In the genomic region with DNA sequence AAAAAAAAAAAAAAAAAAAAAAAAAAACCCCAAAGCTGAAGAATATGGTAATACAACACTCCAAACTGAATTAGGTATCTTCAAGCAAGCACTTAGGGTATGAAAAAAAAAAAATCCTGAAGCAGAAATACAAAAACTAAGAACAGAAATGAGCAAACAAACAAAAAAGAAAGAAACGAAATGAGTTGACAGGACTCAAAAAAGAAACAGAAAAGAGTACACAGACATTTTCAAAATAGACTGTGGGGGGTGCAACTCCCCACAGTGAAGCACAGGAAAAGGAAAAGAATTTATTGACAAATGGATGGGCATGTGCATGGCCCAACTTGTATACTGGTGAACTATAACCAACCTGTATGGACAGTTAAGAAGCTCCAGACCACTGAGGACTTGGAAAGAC, we compare ENCODE assay signal across 14 cellular contexts. TPM values are rescaled to one million over a fixed set of nuclear protein-coding genes. Genes with fewer than 3 reads are reported as not detected.
DNase-seq lines count a peak whose midpoint lies in the region; ATAC-seq, FAIRE-seq and TF ChIP-seq lines count a peak whose summit lies in the region.
"Had no signal": no experiment of that assay in that cellular context is flagged by ENCODE, and none has a peak within 500 bp of the region (broad histone marks: within the 10 kb centered on the region; RNA-seq: fewer than 3 reads in every experiment).

No MANE protein-coding gene starts in this region.

- 83% methylated on average over 1 of the region's 1 CpG for WGBS in smooth muscle cell (ENCODE audit: low lambda C conversion rate)

- no peaks in the 10 kb centered on the region for H3K27me3 Mint-ChIP-seq in activated naive CD8-positive, alpha-beta T cell treated with anti-CD3 and anti-CD28 coated beads, Interleukin-2, amount 10 ng/mL, durations not matched to agents 7 days and 5 days
- H3K27me3 Mint-ChIP-seq in MCF 10A (ENCODE audit: insufficient read depth, unreplicated experiment) = no peaks in the 10 kb centered on the region

- no peak overlapping the region for H3K4me2 ChIP-seq in smooth muscle cell
- H3K4me2 ChIP-seq: SK-N-SH had no signal

- peaks cover 59% of the 10 kb centered on the region for H3K36me3 Mint-ChIP-seq in activated naive CD8-positive, alpha-beta T cell treated with anti-CD3 and anti-CD28 coated beads, Interleukin-2, amount 10 ng/mL, durations not matched to agents 7 days and 5 days
- H3K36me3 Mint-ChIP-seq in MCF 10A (ENCODE audit: insufficient read depth, unreplicated experiment) = no peaks in the 10 kb centered on the region

- no peak overlapping the region for H3K27ac ChIP-seq in smooth muscle cell (ENCODE audit: low read depth)
- H3K27ac ChIP-seq: ascending aorta, right atrium auricular region had no signal

- H3K79me2 ChIP-seq in smooth muscle cell (ENCODE audit: low read depth) = no peaks in the 10 kb centered on the region

- no peak overlapping the region for H3K9ac ChIP-seq in smooth muscle cell (ENCODE audit: low read depth)
- H3K9ac ChIP-seq: SK-N-SH had no signal

- TF ChIP-seq CTCF in smooth muscle cell (IDR thresholded peaks at IDR 0.05; ENCODE audit: borderline replicate concordance, insufficient read depth, poor library complexity, severe bottlenecking) (no peak), MCF 10A (IDR thresholded peaks at IDR 0.05; ENCODE audit: unreplicated experiment) (no peak), D721Med (IDR thresholded peaks at IDR 0.05; ENCODE audit: insufficient read depth, missing control alignments) (no peak)

- no TSS peak for BruUV-seq in MCF 10A (replicated peaks; lab: Mats Ljungman, UMichigan)

- H2AFZ ChIP-seq in smooth muscle cell (ENCODE audit: low read depth) = no peak overlapping the region

- POLR2A ChIA-PET in activated naive CD8-positive, alpha-beta T cell treated with anti-CD3 and anti-CD28 coated beads, Interleukin-2, amount 10 ng/mL, durations not matched to agents 7 days and 5 days (lab: Charles Lee) = interaction anchor here (0.5 to 1.5 kb wide), 8 partner anchors 9 to 137 kb away, joined by 3 to 6 read pairs (median 3); a partner anchor contains a TSS
- POLR2A ChIA-PET in MCF 10A (lab: Yijun Ruan, JAX) = no interaction called here

- CTCF ChIA-PET in MCF 10A (lab: Yijun Ruan, JAX) = interaction anchor here (0.6 to 1.3 kb wide), 3 partner anchors 59 to 129 kb away, joined by 3 to 4 read pairs (median 3); no protein-coding TSS in a partner anchor

- H3K9me3 Mint-ChIP-seq in activated naive CD8-positive, alpha-beta T cell treated with anti-CD3 and anti-CD28 coated beads, Interleukin-2, amount 10 ng/mL, durations not matched to agents 7 days and 5 days = no peaks in the 10 kb centered on the region
- no peaks in the 10 kb centered on the region for H3K9me3 Mint-ChIP-seq in MCF 10A (ENCODE audit: unreplicated experiment)

- H4K20me1 ChIP-seq in smooth muscle cell (ENCODE audit: low read depth) = no peaks in the 10 kb centered on the region

- no peak for DNase-seq in activated naive CD8-positive, alpha-beta T cell treated with anti-CD3 and anti-CD28 coated beads, Interleukin-2, amount 10 ng/mL, durations not matched to agents 7 days and 5 days
- DNase-seq in NCI-H2107 treated with DMSO at 0.1 percent for 48 hours (lab: John Stamatoyannopoulos, UW; ENCODE audit: unreplicated experiment) (no peak), smooth muscle cell (lab: John Stamatoyannopoulos, UW; ENCODE audit: unreplicated experiment) (no peak), MCF 10A (ENCODE audit: unreplicated experiment) (no peak), D721Med (ENCODE audit: insufficient read length, low spot score) (no peak)
- DNase-seq: kidney, NCI-H1436 treated with DMSO at 0.1 percent for 48 hours, SK-N-SH had no signal

- no peaks in the 10 kb centered on the region for H3K36me3 ChIP-seq in smooth muscle cell (ENCODE audit: low read depth)
- H3K36me3 ChIP-seq: ascending aorta, right atrium auricular region had no signal

- peaks cover 5% of the 10 kb centered on the region for H3F3A ChIP-seq in smooth muscle cell (ENCODE audit: low read depth)

- no peak overlapping the region for H3K4me3 ChIP-seq in smooth muscle cell
- H3K4me3 ChIP-seq: ascending aorta, right atrium auricular region had no signal

- H3K27me3 ChIP-seq in smooth muscle cell (ENCODE audit: low read depth) = no peaks in the 10 kb centered on the region
- H3K27me3 ChIP-seq: ascending aorta, right atrium auricular region had no signal

- ATAC-seq in GM18517 (IDR thresholded peaks at IDR 0.05; ENCODE audit: unreplicated experiment) (peak; percentile 65), GM21619 (IDR thresholded peaks at IDR 0.05; ENCODE audit: unreplicated experiment) (peak; percentile 77), HG03378 (IDR thresholded peaks at IDR 0.05; ENCODE audit: unreplicated experiment) (peak; percentile 58)
- no peak for ATAC-seq in activated naive CD8-positive, alpha-beta T cell treated with anti-CD3 and anti-CD28 coated beads, Interleukin-2, amount 10 ng/mL, durations not matched to agents 7 days and 5 days (ENCODE audit: low read depth)

- peak overlapping the region; percentile 6 for H3K4me3 Mint-ChIP-seq in activated naive CD8-positive, alpha-beta T cell treated with anti-CD3 and anti-CD28 coated beads, Interleukin-2, amount 10 ng/mL, durations not matched to agents 7 days and 5 days
- no peak overlapping the region for H3K4me3 Mint-ChIP-seq in MCF 10A (ENCODE audit: unreplicated experiment)
- H3K4me3 Mint-ChIP-seq: CD14-positive monocyte had no signal

- H3K4me1 ChIP-seq in smooth muscle cell (ENCODE audit: low read depth) = peaks cover 10% of the 10 kb centered on the region
- H3K4me1 ChIP-seq: ascending aorta, right atrium auricular region had no signal

- intact Hi-C loops in MCF 10A (cut with micrococcal nuclease) = no loop called here

- peaks cover 51% of the 10 kb centered on the region for H3K4me1 Mint-ChIP-seq in activated naive CD8-positive, alpha-beta T cell treated with anti-CD3 and anti-CD28 coated beads, Interleukin-2, amount 10 ng/mL, durations not matched to agents 7 days and 5 days
- peaks cover 8% of the 10 kb centered on the region for H3K4me1 Mint-ChIP-seq in MCF 10A (ENCODE audit: insufficient read depth, unreplicated experiment)

- H3K9me3 ChIP-seq in smooth muscle cell (replicated peaks; ENCODE audit: low read depth) = no peaks in the 10 kb centered on the region
- H3K9me3 ChIP-seq: ascending aorta, right atrium auricular region, SK-N-SH had no signal

- no peak for FAIRE-seq in D721Med (lab: Jason Lieb, UNC)
- FAIRE-seq: kidney had no signal

- H3K27ac Mint-ChIP-seq in activated naive CD8-positive, alpha-beta T cell treated with anti-CD3 and anti-CD28 coated beads, Interleukin-2, amount 10 ng/mL, durations not matched to agents 7 days and 5 days = peak overlapping the region; percentile 59
- H3K27ac Mint-ChIP-seq in MCF 10A (ENCODE audit: low read depth, unreplicated experiment) = no peak overlapping the region
- H3K27ac Mint-ChIP-seq: CD14-positive monocyte had no signal

RNA-seq across cellular contexts. Expression of a gene that starts 24.6 kb away (rescaled TPM):
- 10 to 100 TPM; 45.3 to 48.1 TPM for total RNA-seq in activated naive CD8-positive, alpha-beta T cell treated with anti-CD3 and anti-CD28 coated beads, Interleukin-2, amount 10 ng/mL, durations not matched to agents 7 days and 5 days
- total RNA-seq in smooth muscle cell = 1.5 and 2.8 TPM in 2 replicates
- 1.0 and 2.3 TPM in 2 replicates for polyA plus RNA-seq in smooth muscle cell
- 1.3 and 2.2 TPM in 2 replicates for total RNA-seq in MCF 10A (2022)

Comparison
In these comparisons a context has a peak if more than half of its experiments do, and no peak if none do; other contexts are left out.
1. RNA of a gene that starts 24.6 kb away (total RNA-seq): 45.3 to 48.1 TPM in activated naive CD8-positive, alpha-beta T cell treated with anti-CD3 and anti-CD28 coated beads, Interleukin-2, amount 10 ng/mL, durations not matched to agents 7 days and 5 days; 1.3 to 2.2 TPM in MCF 10A and 1.5 to 2.8 TPM in smooth muscle cell; every median in the first group is over 10 times any median in the second.